Comparison of ENCODE assay signal across 23 cellular contexts in genomic region chr18:26008096-26008495, GRCh38.
"Had no signal": no experiment of that assay in that cellular context is flagged by ENCODE, and none has a peak within 500 bp of the region (broad histone marks: within the 10 kb centered on the region; RNA-seq: fewer than 3 reads in every experiment).

No MANE protein-coding gene starts in this region.

- H3K4me3 Mint-ChIP-seq: activated B cell treated with CpG ODN at 0.5 μM for 24 hours; activated naive CD8-positive, alpha-beta T cell treated with anti-CD3 and anti-CD28 coated beads, Interleukin-2, amount 50 U/mL, for 24 hours; endodermal cell; naive thymus-derived CD8-positive, alpha-beta T cell; neural progenitor cell; T-helper 17 cell had no signal

- H3K27me3 ChIP-seq: cardiac muscle cell, heart right ventricle, neural progenitor cell, spleen, upper lobe of left lung had no signal

- H3K36me3 ChIP-seq: neural progenitor cell had no signal

- H3K27ac Mint-ChIP-seq: activated B cell treated with CpG ODN at 0.5 μM for 24 hours; activated naive CD8-positive, alpha-beta T cell treated with anti-CD3 and anti-CD28 coated beads, Interleukin-2, amount 50 U/mL, for 24 hours; endodermal cell; neural progenitor cell; T-helper 17 cell had no signal

- H3K4me2 ChIP-seq: neural progenitor cell had no signal

- H3K27me3 Mint-ChIP-seq: activated B cell treated with CpG ODN at 0.5 μM for 24 hours; activated naive CD8-positive, alpha-beta T cell treated with anti-CD3 and anti-CD28 coated beads, Interleukin-2, amount 50 U/mL, for 24 hours; T-helper 17 cell had no signal

- ATAC-seq: activated naive CD8-positive, alpha-beta T cell treated with anti-CD3 and anti-CD28 coated beads, Interleukin-2, amount 50 U/mL, for 24 hours; heart right ventricle; left colon; naive thymus-derived CD8-positive, alpha-beta T cell; T-helper 17 cell had no signal

- H3K9ac ChIP-seq: neural progenitor cell had no signal

- H3K4me1 Mint-ChIP-seq: activated B cell treated with CpG ODN at 0.5 μM for 24 hours; activated naive CD8-positive, alpha-beta T cell treated with anti-CD3 and anti-CD28 coated beads, Interleukin-2, amount 50 U/mL, for 24 hours; endodermal cell; naive thymus-derived CD8-positive, alpha-beta T cell; T-helper 17 cell had no signal

- H3K4me1 ChIP-seq: heart right ventricle, neural progenitor cell, spleen had no signal

- DNase-seq: activated B cell treated with CpG ODN at 0.5 μM for 24 hours; activated CD4-positive, alpha-beta T cell treated with anti-CD3 and anti-CD28 coated beads for 4 hours; activated CD4-positive, alpha-beta T cell treated with anti-CD3 and anti-CD28 coated beads, Interleukin-2, amount 50 U/mL, for 48 hours; activated CD8-positive, alpha-beta memory T cell treated with anti-CD3 and anti-CD28 coated beads, Interleukin-2, amount 50 U/mL, for 48 hours; activated effector memory CD4-positive, alpha-beta T cell treated with anti-CD3 and anti-CD28 coated beads, Interleukin-2, amount 50 U/mL, for 16 hours; activated naive CD4-positive, alpha-beta T cell treated with anti-CD3 and anti-CD28 coated beads, Interleukin-2, amount 50 U/mL, for 16 hours; activated naive CD8-positive, alpha-beta T cell treated with anti-CD3 and anti-CD28 coated beads, Interleukin-2, amount 50 U/mL, for 24 hours; activated T-cell treated with anti-CD3 and anti-CD28 coated beads, Interleukin-2, amount 50 U/mL, for 48 hours; cortex of kidney; endodermal cell; foreskin fibroblast; heart right ventricle; islet precursor cell; left colon; naive thymus-derived CD8-positive, alpha-beta T cell; spleen; stimulated activated CD4-positive, alpha-beta T cell treated with anti-CD3 and anti-CD28 coated beads, Interleukin-4, amount 100 ng/mL, for 1 hour; stimulated activated naive CD4-positive, alpha-beta T cell treated with Interleukin-2 at 50 U/mL for 16 hours; T-helper 17 cell had no signal

- H2AFZ ChIP-seq: neural progenitor cell had no signal

- H3K9me3 ChIP-seq: heart right ventricle, spleen, thoracic aorta, upper lobe of left lung had no signal

- H3K4me3 ChIP-seq: cardiac muscle cell, heart right ventricle, neural progenitor cell, spleen, thoracic aorta, upper lobe of left lung had no signal

- H3K27ac ChIP-seq: cardiac muscle cell, heart right ventricle, neural progenitor cell, spleen, thoracic aorta, upper lobe of left lung had no signal

- H3K9me3 Mint-ChIP-seq: activated B cell treated with CpG ODN at 0.5 μM for 24 hours, endodermal cell had no signal
